Comparison of ENCODE assay signal across 19 cellular contexts in genomic region chr1:94002046-94002787, GRCh38.
"Had no signal": no experiment of that assay in that cellular context is flagged by ENCODE, and none has a peak within 500 bp of the region (broad histone marks: within the 10 kb centered on the region; RNA-seq: fewer than 3 reads in every experiment).

No MANE protein-coding gene starts in this region.

- H3K36me3 ChIP-seq: heart left ventricle, stomach, thoracic aorta, transverse colon had no signal

- H3K4me3 Mint-ChIP-seq: naive thymus-derived CD4-positive, alpha-beta T cell; nephron progenitor cell; stimulated activated effector memory CD8-positive, alpha-beta T cell treated with anti-CD3 and anti-CD28 coated beads, Interleukin-12 subunit alpha, Interleukin-12 subunit beta, amount 100 ng/mL, for 72 hours had no signal

- H3K4me1 Mint-ChIP-seq: nephron progenitor cell; stimulated activated effector memory CD8-positive, alpha-beta T cell treated with anti-CD3 and anti-CD28 coated beads, Interleukin-12 subunit alpha, Interleukin-12 subunit beta, amount 100 ng/mL, for 72 hours had no signal

- H3K27ac Mint-ChIP-seq: naive thymus-derived CD4-positive, alpha-beta T cell; nephron progenitor cell; stimulated activated effector memory CD8-positive, alpha-beta T cell treated with anti-CD3 and anti-CD28 coated beads, Interleukin-12 subunit alpha, Interleukin-12 subunit beta, amount 100 ng/mL, for 72 hours had no signal

- H3K9me3 ChIP-seq: heart left ventricle, stomach, thoracic aorta, transverse colon had no signal

- H3K4me2 ChIP-seq: smooth muscle cell had no signal

- H3K27me3 ChIP-seq: dorsolateral prefrontal cortex, heart left ventricle, transverse colon had no signal

- H3K36me3 Mint-ChIP-seq: naive thymus-derived CD4-positive, alpha-beta T cell; stimulated activated effector memory CD8-positive, alpha-beta T cell treated with anti-CD3 and anti-CD28 coated beads, Interleukin-12 subunit alpha, Interleukin-12 subunit beta, amount 100 ng/mL, for 72 hours had no signal

- ATAC-seq: heart left ventricle; naive thymus-derived CD4-positive, alpha-beta T cell had no signal

- DNase-seq: cortex of kidney; dorsolateral prefrontal cortex; effector CD8-positive, alpha-beta T cell; foreskin melanocyte; heart left ventricle; hypothalamus; kidney glomerular epithelial cell; mammary epithelial cell; naive thymus-derived CD4-positive, alpha-beta T cell; nephron progenitor cell; posterior cingulate gyrus; stimulated activated CD4-positive, alpha-beta T cell treated with anti-CD3 and anti-CD28 coated beads, Interleukin-4, amount 100 ng/mL, for 1 hour; stimulated activated CD8-positive, alpha-beta memory T cell treated with anti-CD3 and anti-CD28 coated beads, Interleukin-4, amount 100 ng/mL, for 48 hours; stomach; substantia nigra; transverse colon had no signal

- H3K4me1 ChIP-seq: heart left ventricle, stomach, transverse colon had no signal

- H3K4me3 ChIP-seq: dorsolateral prefrontal cortex, heart left ventricle, smooth muscle cell, stomach, thoracic aorta, transverse colon had no signal

- H3K9me3 Mint-ChIP-seq: naive thymus-derived CD4-positive, alpha-beta T cell; nephron progenitor cell; stimulated activated effector memory CD8-positive, alpha-beta T cell treated with anti-CD3 and anti-CD28 coated beads, Interleukin-12 subunit alpha, Interleukin-12 subunit beta, amount 100 ng/mL, for 72 hours had no signal

- H3K27ac ChIP-seq: dorsolateral prefrontal cortex, heart left ventricle, stomach, thoracic aorta, transverse colon had no signal
